29 cellular contexts compared by ENCODE assay signal in the genomic region with DNA sequence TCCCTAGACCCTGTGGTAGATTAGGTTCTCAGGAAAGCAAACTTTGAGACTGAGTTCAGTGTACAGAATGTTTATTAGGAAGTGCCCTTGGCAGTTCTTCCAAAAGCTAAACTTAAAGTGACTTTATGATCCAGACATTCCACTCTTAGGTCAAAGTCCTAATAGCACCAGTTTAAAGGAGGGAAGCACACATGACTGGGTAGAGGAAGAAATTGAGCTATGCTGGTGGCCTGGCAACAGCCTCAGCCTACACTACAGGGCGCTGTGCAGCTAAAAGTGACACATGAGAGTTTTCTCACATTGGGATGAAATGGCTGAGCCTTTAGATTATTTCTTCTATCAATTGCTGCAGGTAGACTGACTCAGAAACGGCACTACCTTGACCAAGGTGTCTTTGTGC.
A peak's percentile ranks its signal among the peaks of the same experiment; 100 is the strongest.
DNase-seq lines count a peak whose midpoint lies in the region; ATAC-seq, FAIRE-seq and TF ChIP-seq lines count a peak whose summit lies in the region.
"Had no signal": no experiment of that assay in that cellular context is flagged by ENCODE, and none has a peak within 500 bp of the region (broad histone marks: within the 10 kb centered on the region; RNA-seq: fewer than 3 reads in every experiment).

No MANE protein-coding gene starts in this region.

- H3K36me3 ChIP-seq in ascending aorta (no peaks in the 10 kb centered on the region), small intestine (ENCODE audit: control insufficient read depth in 2 of 2, insufficient read depth in 2 of 2, low read length in 2 of 2) (no peaks in the 10 kb centered on the region)
- H3K36me3 ChIP-seq: right atrium auricular region, uterus had no signal

- H3K27me3 ChIP-seq in ascending aorta (no peaks in the 10 kb centered on the region), small intestine (ENCODE audit: control insufficient read depth in 2 of 2, insufficient read depth in 2 of 2, low read length in 2 of 2) (no peaks in the 10 kb centered on the region)
- H3K27me3 ChIP-seq: right atrium auricular region, testis, uterus had no signal

- intact Hi-C loops in ascending aorta (cut with DNase I), result no loop called here

- no peaks in the 10 kb centered on the region for H3K9me3 ChIP-seq in ascending aorta
- H3K9me3 ChIP-seq in small intestine (ENCODE audit: control insufficient read depth, low read depth), result no peaks in the 10 kb centered on the region
- H3K9me3 ChIP-seq: right atrium auricular region, testis, uterus had no signal

- peak; percentile 47 for ATAC-seq in left lobe of liver
- no peak for ATAC-seq in GM18873 (IDR thresholded peaks at IDR 0.05; ENCODE audit: low FRiP score, unreplicated experiment)
- no peak for ATAC-seq in HG02798 (IDR thresholded peaks at IDR 0.05; ENCODE audit: poor library complexity, unreplicated experiment)
- ATAC-seq: stimulated activated naive CD8-positive, alpha-beta T cell treated with anti-CD3 and anti-CD28 coated beads, Interleukin-15, Interleukin-2, amounts not matched to agents 100 U/mL and 50 U/mL, for 24 hours; T-cell had no signal

- no peak for FAIRE-seq in small intestine (lab: Jason Lieb, UNC)
- FAIRE-seq: astrocyte, GM18507, islet of Langerhans had no signal

- no peak overlapping the region for H3K4me3 ChIP-seq in ascending aorta
- H3K4me3 ChIP-seq in small intestine (ENCODE audit: low read depth in 1 of 2, low read length in 2 of 2), result no peak overlapping the region
- H3K4me3 ChIP-seq: lung, right atrium auricular region, testis, uterus had no signal

- H3K4me1 ChIP-seq in ascending aorta, result peaks cover 4 to 10% of the 10 kb centered on the region in 2 donors
- no peaks in the 10 kb centered on the region for H3K4me1 ChIP-seq in small intestine (ENCODE audit: control insufficient read depth in 2 of 2, insufficient read depth in 1 of 2, low read depth in 1 of 2, low read length in 1 of 2)
- H3K4me1 ChIP-seq: right atrium auricular region, testis had no signal

- no peak for TF ChIP-seq CTCF in ascending aorta (IDR thresholded peaks at IDR 0.05)

- DNase-seq in HuH-7 (ENCODE audit: low spot score) (peak; percentile 19), ascending aorta (ENCODE audit: low spot score in 2 of 2) (no peak), left lobe of liver (ENCODE audit: low spot score) (no peak), small intestine (peak; percentile 54), NCI-H2107 (lab: John Stamatoyannopoulos, UW) (no peak), kidney glomerular epithelial cell (lab: John Stamatoyannopoulos, UW) (no peak)
- DNase-seq: activated B cell treated with CpG ODN at 0.5 μM for 24 hours; activated CD4-positive, alpha-beta T cell treated with anti-CD3 and anti-CD28 coated beads, Interleukin-2, amount 50 U/mL, for 1 hour; activated gamma-delta T cell; activated T-cell treated with anti-CD3 and anti-CD28 coated beads, Interleukin-2, amount 50 U/mL, for 24 hours; caudate nucleus; CD8-positive, alpha-beta memory T cell; DMS 273 treated with DMSO at 0.1 percent for 48 hours; H7; Kasumi-1; NCI-H146; stimulated activated CD4-positive, alpha-beta T cell treated with anti-CD3 and anti-CD28 coated beads, Interleukin-2, amount 100 ng/mL, for 24 hours; stimulated activated naive CD8-positive, alpha-beta T cell treated with anti-CD3 and anti-CD28 coated beads, Interleukin-15, Interleukin-2, amounts not matched to agents 100 U/mL and 50 U/mL, for 24 hours; T-cell; testis; uterus had no signal

- 20 to 63% (median 24%) methylated on average over 2 of the region's 2 CpGs for WGBS in small intestine, 3 donors

- H3K27ac ChIP-seq in ascending aorta (peak overlapping the region; percentile 18 to 59), small intestine (ENCODE audit: low read depth in 1 of 2, low read length in 1 of 2) (no peak overlapping the region)
- H3K27ac ChIP-seq: right atrium auricular region, RWPE1, testis, uterus had no signal

Comparison
In these comparisons a context has a peak if more than half of its experiments do, and no peak if none do; other contexts are left out.
1. DNase-seq: peak in HuH-7 (single experiment) and small intestine (single experiment); none in ascending aorta (0 of 2), left lobe of liver (single experiment), NCI-H2107 (single experiment) and kidney glomerular epithelial cell (single experiment).
2. H3K27ac ChIP-seq: peak in ascending aorta (2 of 2); none in small intestine (0 of 2).